ENCODE assay signal across 28 cellular contexts in genomic region chr9:122192261-122192875, GRCh38. TPM values are rescaled to one million over a fixed set of nuclear protein-coding genes. Genes with fewer than 3 reads are reported as not detected.
DNase-seq lines count a peak whose midpoint lies in the region; ATAC-seq and TF ChIP-seq lines count a peak whose summit lies in the region.
"Had no signal": no experiment of that assay in that cellular context is flagged by ENCODE, and none has a peak within 500 bp of the region (broad histone marks: within the 10 kb centered on the region; RNA-seq: fewer than 3 reads in every experiment).

No MANE protein-coding gene starts in this region.

- ATAC-seq in IMR-90 (ENCODE audit: low read depth): no peak
- ATAC-seq in Panc1: 0 out of 2 replicates have a peak, but pooled peaks have one; percentile 14
- no peak for ATAC-seq in GM18517 (IDR thresholded peaks at IDR 0.05; ENCODE audit: unreplicated experiment)
- ATAC-seq in HG02678 (IDR thresholded peaks at IDR 0.05; ENCODE audit: unreplicated experiment): no peak
- ATAC-seq: psoas muscle had no signal

- no peak overlapping the region for H2BK5ac ChIP-seq in IMR-90 (ENCODE audit: low read depth, low read length, poor library complexity, severe bottlenecking)

- H2BK15ac ChIP-seq in IMR-90 (ENCODE audit: low read depth, low read length): no peak overlapping the region

- intact Hi-C loops in IMR-90 (cut with micrococcal nuclease) (no loop called here), Panc1 (cut with micrococcal nuclease; ENCODE audit: unreplicated experiment) (no loop called here), posterior vena cava (cut with DNase I) (loop anchor here in 1 of 2 donors (1.0 kb wide), 1 partner anchor 26 kb away; no protein-coding TSS in a partner anchor), prostate gland (cut with DNase I) (no loop called here)

- DNase-seq in IMR-90 (no peak), Panc1 (ENCODE audit: low read depth, low spot score) (no peak), erythroblast (lab: John Stamatoyannopoulos, UW) (peak; percentile 17 to 36), posterior vena cava (ENCODE audit: low spot score) (peak; percentile 54), prostate gland (ENCODE audit: low spot score) (no peak)
- DNase-seq in activated CD4-positive, alpha-beta T cell treated with anti-CD3 and anti-CD28 coated beads for 1 hour: no peak
- DNase-seq: activated CD4-positive, alpha-beta T cell treated with anti-CD3 and anti-CD28 coated beads, Interleukin-2, amount 10 ng/mL, durations not matched to agents 7 days and 5 days; activated naive CD4-positive, alpha-beta T cell treated with Interleukin-2 at 50 U/mL for 16 hours; activated T-cell treated with anti-CD3 and anti-CD28 coated beads, Interleukin-2, amount 50 U/mL, for 48 hours; amygdala; CD4-positive, CD25-positive, alpha-beta regulatory T cell; cortex of kidney; GDM1; H7; NCI-H187; NCI-H526; psoas muscle; stimulated activated CD4-positive, alpha-beta T cell treated with anti-CD3 and anti-CD28 coated beads, Interleukin-1b, Interleukin-23, amount 100 ng/mL, for 48 hours had no signal

- dilution Hi-C loops in IMR-90 (cut with HindIII; ENCODE audit: low sequenced_read_pairs, unreplicated experiment): no loop called here

- H3K4me3 ChIP-seq in IMR-90 (ENCODE audit: insufficient read depth, low read depth, low read length) (no peak overlapping the region), Panc1 (ENCODE audit: low read depth in 2 of 2, low read length in 2 of 2) (no peak overlapping the region), prostate gland (no peak overlapping the region)
- H3K4me3 ChIP-seq: neural progenitor cell, psoas muscle, upper lobe of left lung had no signal

- no peak overlapping the region for H2AK5ac ChIP-seq in IMR-90 (ENCODE audit: low read depth, low read length)

- TF ChIP-seq CTCF in IMR-90 (conservative IDR thresholded peaks at IDR 0.05; ENCODE audit: low read depth, low read length) (0 out of 2 replicates have a peak, but pooled peaks have one; percentile 4), Panc1 (IDR thresholded peaks at IDR 0.05) (no peak), prostate gland (IDR thresholded peaks at IDR 0.05) (no peak)

- H2BK120ac ChIP-seq in IMR-90 (ENCODE audit: low read depth, low read length): no peak overlapping the region

- H3K18ac ChIP-seq in IMR-90 (ENCODE audit: low read depth, low read length): no peak overlapping the region

- no peak overlapping the region for H3K9ac ChIP-seq in IMR-90 (ENCODE audit: low read depth, low read length)
- H3K9ac ChIP-seq: neural progenitor cell had no signal

- H4K91ac ChIP-seq in IMR-90 (ENCODE audit: insufficient read depth, low read depth, low read length): no peak overlapping the region

- H3K4me2 ChIP-seq in IMR-90 (ENCODE audit: low read depth, low read length): no peak overlapping the region
- H3K4me2 ChIP-seq: neural progenitor cell had no signal

- no peak overlapping the region for H4K8ac ChIP-seq in IMR-90 (ENCODE audit: low read depth in 2 of 2, low read length in 2 of 2)

- TF ChIP-seq POLR2A in IMR-90 (IDR thresholded peaks at IDR 0.05; ENCODE audit: low read depth, low read length): no peak
- TF ChIP-seq POLR2A in erythroblast (IDR thresholded peaks at IDR 0.05; ENCODE audit: low read length): no peak
- TF ChIP-seq POLR2A in prostate gland (IDR thresholded peaks at IDR 0.05): no peak

- H2BK20ac ChIP-seq in IMR-90 (ENCODE audit: low read depth, low read length): no peak overlapping the region

- no peak overlapping the region for H3K4ac ChIP-seq in IMR-90 (ENCODE audit: low read depth, low read length)

- CTCF ChIA-PET in IMR-90 (lab: Yijun Ruan, JAX) (interaction anchor here (0.6 kb wide), 1 partner anchor 652 kb away, joined by 3 read pairs; no protein-coding TSS in a partner anchor), Panc1 (lab: Charles Lee) (interaction anchor here (1.5 kb wide), 1 partner anchor 67 kb away, joined by 4 read pairs; no protein-coding TSS in a partner anchor)

- H3K36me3 ChIP-seq in IMR-90 (ENCODE audit: control insufficient read depth, insufficient read depth, low read length) (no peaks in the 10 kb centered on the region), Panc1 (ENCODE audit: control insufficient read depth, insufficient read depth, low read length) (no peaks in the 10 kb centered on the region), prostate gland (no peaks in the 10 kb centered on the region)
- H3K36me3 ChIP-seq: neural progenitor cell, upper lobe of left lung, WERI-Rb-1 had no signal

- no peak overlapping the region for H3K27ac ChIP-seq in IMR-90 (ENCODE audit: insufficient read depth, low read length)
- no peak overlapping the region for H3K27ac ChIP-seq in Panc1 (ENCODE audit: low read length)
- H3K27ac ChIP-seq in prostate gland: no peak overlapping the region
- H3K27ac ChIP-seq: neural progenitor cell, psoas muscle, upper lobe of left lung, WERI-Rb-1 had no signal

- no peak overlapping the region for H4K5ac ChIP-seq in IMR-90 (ENCODE audit: low read depth, low read length)

- H3K9me3 ChIP-seq in IMR-90 (ENCODE audit: control insufficient read depth, insufficient read depth, low read length): no peaks in the 10 kb centered on the region
- no peaks in the 10 kb centered on the region for H3K9me3 ChIP-seq in Panc1 (ENCODE audit: control insufficient read depth, insufficient read depth, low read depth, low read length)
- H3K9me3 ChIP-seq in prostate gland: no peaks in the 10 kb centered on the region
- H3K9me3 ChIP-seq: psoas muscle, upper lobe of left lung had no signal

- no peaks in the 10 kb centered on the region for H4K20me1 ChIP-seq in IMR-90 (ENCODE audit: insufficient read depth, low read length)

- BruUV-seq in IMR-90 (replicated peaks; lab: Mats Ljungman, UMichigan) (no TSS peak), Panc1 (replicated peaks; lab: Mats Ljungman, UMichigan) (no TSS peak)

- TF ChIP-seq RAD21 in IMR-90 (IDR thresholded peaks at IDR 0.05; ENCODE audit: low read length): no peak

- POLR2A ChIA-PET in IMR-90 (lab: Charles Lee; ENCODE audit: unreplicated experiment): no interaction called here
- POLR2A ChIA-PET in Panc1 (lab: Charles Lee): no interaction called here

- H3K27me3 ChIP-seq in IMR-90 (ENCODE audit: control insufficient read depth, insufficient read depth, low read length) (peaks cover 34% of the 10 kb centered on the region), Panc1 (ENCODE audit: control insufficient read depth, insufficient read depth, low read length) (no peaks in the 10 kb centered on the region), prostate gland (replicated peaks; ENCODE audit: insufficient read depth) (no peaks in the 10 kb centered on the region)
- H3K27me3 ChIP-seq: neural progenitor cell, upper lobe of left lung had no signal

- H3K14ac ChIP-seq in IMR-90 (replicated peaks; ENCODE audit: low read depth, low read length): no peak overlapping the region

- H2AK9ac ChIP-seq in IMR-90 (replicated peaks; ENCODE audit: low read depth, low read length, poor library complexity): no peak overlapping the region

- peaks cover 3% of the 10 kb centered on the region; the same call in 1 of the 2 replicates for H3K9me1 ChIP-seq in IMR-90 (ENCODE audit: insufficient read depth, low read length)

- no peaks in the 10 kb centered on the region for H3K4me1 ChIP-seq in IMR-90 (ENCODE audit: control insufficient read depth, insufficient read depth, low read length)
- no peaks in the 10 kb centered on the region for H3K4me1 ChIP-seq in Panc1 (ENCODE audit: control insufficient read depth, insufficient read depth, low read length)
- no peaks in the 10 kb centered on the region for H3K4me1 ChIP-seq in prostate gland (replicated peaks)
- H3K4me1 ChIP-seq: psoas muscle, upper lobe of left lung had no signal

- no peak overlapping the region for H2AFZ ChIP-seq in IMR-90 (replicated peaks; ENCODE audit: low read length, poor library complexity)
- H2AFZ ChIP-seq: neural progenitor cell had no signal

- H3K23ac ChIP-seq in IMR-90 (ENCODE audit: low read depth, low read length): no peak overlapping the region

- WGBS in IMR-90 (ENCODE audit: extremely low coverage in 2 of 2, insufficient read length in 1 of 2), 2 experiments: no CpG with 5 or more reads among the region's 5 CpGs
- 88% methylated on average over 5 of the region's 5 CpGs for WGBS in prostate gland

- no peak overlapping the region for H3K56ac ChIP-seq in IMR-90 (ENCODE audit: extremely low read depth, insufficient read depth, low read length)

- H3K79me1 ChIP-seq in IMR-90 (ENCODE audit: low read depth in 1 of 2, low read length in 2 of 2): no peaks in the 10 kb centered on the region

- in situ Hi-C loops in IMR-90 (cut with MboI; ENCODE audit: low sequenced_read_pairs) (no loop called here), Panc1 (cut with HindIII; ENCODE audit: low pct_unique_long_range_greater_than_20kb, low sequenced_read_pairs) (no loop called here)

TF ChIP-seq in IMR-90, 13 proteins besides CTCF, POLR2A, EP300 and RAD21 (continues in another document):
- TF ChIP-seq MXI1 (IDR thresholded peaks at IDR 0.05; ENCODE audit: borderline replicate concordance, low read depth, low read length) (no peak), FOS (IDR thresholded peaks at IDR 0.05; ENCODE audit: low read depth, low read length) (no peak), SMC3 (IDR thresholded peaks at IDR 0.05; ENCODE audit: low read depth, low read length) (no peak), MAZ (IDR thresholded peaks at IDR 0.05; ENCODE audit: borderline replicate concordance, low read depth, low read length) (no peak)

RNA-seq across cellular contexts. Expression of gene MORN5, which starts 32.7 kb away (rescaled TPM):
- total RNA-seq in IMR-90 (2012; rRNA removed) (not detected in 2 replicates), Panc1 (2021; ENCODE audit: unreplicated experiment) (not detected), posterior vena cava (1 to 10 TPM in 1 of 2 donors, under 1 TPM in 1; 0.95 to 1.5 TPM), prostate gland (1 to 10 TPM in 1 of 2 donors, not detected in 1; 2.1 TPM)
- not detected in 2 replicates for polyA plus RNA-seq in IMR-90 (2012; rRNA removed)
- not detected in 2 replicates for polyA plus RNA-seq in IMR-90 (2012; cell fraction: cytosol; rRNA removed)
- not detected in 2 replicates for polyA plus RNA-seq in IMR-90 (2012; cell fraction: nucleus; rRNA removed; ENCODE audit: low replicate concordance)
- polyA plus RNA-seq in Panc1 (2012; ENCODE audit: insufficient read length): not detected
- total RNA-seq: activated CD4-positive, alpha-beta T cell treated with anti-CD3 and anti-CD28 coated beads, Interleukin-2, amount 10 ng/mL, durations not matched to agents 7 days and 5 days; CD4-positive, CD25-positive, alpha-beta regulatory T cell; H7; liver; psoas muscle; skeletal muscle tissue; subcutaneous adipose tissue had no signal
- polyA plus RNA-seq: CD4-positive, CD25-positive, alpha-beta regulatory T cell; fibroblast of lung; IgD-negative memory B cell; liver; psoas muscle had no signal

RNA-seq across cellular contexts. Expression of gene NDUFA8, which starts 32.8 kb away (rescaled TPM):
- total RNA-seq in IMR-90 (2012; rRNA removed) (45.2 and 80.8 TPM in 2 replicates), Panc1 (2021; ENCODE audit: unreplicated experiment) (55.5 TPM), posterior vena cava (10 to 100 TPM; 36.5 to 38.2 TPM), prostate gland (10 to 100 TPM; 60.7 to 69.6 TPM)
- polyA plus RNA-seq in IMR-90 (2012; rRNA removed): 98.1 and 103 TPM in 2 replicates
- 54.5 and 98.8 TPM in 2 replicates for polyA plus RNA-seq in IMR-90 (2012; cell fraction: cytosol; rRNA removed)
- polyA plus RNA-seq in IMR-90 (2012; cell fraction: nucleus; rRNA removed; ENCODE audit: low replicate concordance): 11.0 and 36.0 TPM in 2 replicates
- 81.9 TPM for polyA plus RNA-seq in Panc1 (2012; ENCODE audit: insufficient read length)

RNA-seq across cellular contexts. Expression of gene LHX6, which starts 36.4 kb away (rescaled TPM):
- under 0.01 TPM in 2 replicates for total RNA-seq in IMR-90 (2012; rRNA removed)
- 0.05 and 0.17 TPM in 2 replicates for polyA plus RNA-seq in IMR-90 (2012; rRNA removed)
- 0.01 and 0.11 TPM in 2 replicates for polyA plus RNA-seq in IMR-90 (2012; cell fraction: cytosol; rRNA removed)
- polyA plus RNA-seq in IMR-90 (2012; cell fraction: nucleus; rRNA removed; ENCODE audit: low replicate concordance): 0.09 and 0.21 TPM in 2 replicates
- total RNA-seq in Panc1 (2021; ENCODE audit: unreplicated experiment): 0.62 TPM
- 0.40 TPM for polyA plus RNA-seq in Panc1 (2012; ENCODE audit: insufficient read length)
- 10 to 100 TPM in 1 of 2 donors, 1 to 10 TPM in 1; 8.3 to 23.6 TPM for total RNA-seq in posterior vena cava
- 1 to 10 TPM; 2.7 to 7.3 TPM for total RNA-seq in prostate gland
- total RNA-seq: activated CD4-positive, alpha-beta T cell treated with anti-CD3 and anti-CD28 coated beads, Interleukin-2, amount 10 ng/mL, durations not matched to agents 7 days and 5 days; CD4-positive, CD25-positive, alpha-beta regulatory T cell; fibroblast of lung had no signal
- polyA plus RNA-seq: CD4-positive, CD25-positive, alpha-beta regulatory T cell; IgD-negative memory B cell had no signal

Comparison
In these comparisons a context has a peak if more than half of its experiments do, and no peak if none do; other contexts are left out.
1. DNase-seq: peak in erythroblast (2 of 2) and posterior vena cava (single experiment); none in IMR-90 (single experiment), Panc1 (single experiment), prostate gland (single experiment) and activated CD4-positive, alpha-beta T cell treated with anti-CD3 and anti-CD28 coated beads for 1 hour (single experiment).